1 cellular context compared by ENCODE assay signal in genomic region chr2:231056453-231057416, GRCh38.
A peak's percentile ranks its signal among the peaks of the same experiment; 100 is the strongest.
TF ChIP-seq lines count a peak whose summit lies in the region.

Gene PSMD1 (plus strand): TSS chr2:231056867. CDS start chr2:231057026, 159 bp downstream.

TF ChIP-seq in HepG2, 621 proteins besides CTCF, POLR2A, EP300 and RAD21 (continued from another document and continues in another):
- no peak for TF ChIP-seq ZBTB40 (IDR thresholded peaks at IDR 0.05)
- 0 out of 2 replicates have a peak, but pooled peaks have one; percentile 57 for TF ChIP-seq ZBTB40 (CRISPR knock-in tag; IDR thresholded peaks at IDR 0.05)
- TF ChIP-seq ZNF558 (CRISPR knock-in tag; IDR thresholded peaks at IDR 0.05; ENCODE audit: borderline replicate concordance) = peak; percentile 26; the same call in 1 of the 2 replicates
- TF ChIP-seq TCF12 (IDR thresholded peaks at IDR 0.05) = no peak
- peak; percentile 83 for TF ChIP-seq TCF12 (CRISPR knock-in tag; IDR thresholded peaks at IDR 0.05)
- peak; percentile 48; the same call in 1 of the 2 replicates for TF ChIP-seq DRAP1 (CRISPR knock-in tag; IDR thresholded peaks at IDR 0.05)
- TF ChIP-seq SAP130 (CRISPR knock-in tag; IDR thresholded peaks at IDR 0.05; ENCODE audit: low read depth) = peak; percentile 90
- TF ChIP-seq ZNF337 (CRISPR knock-in tag; IDR thresholded peaks at IDR 0.05; ENCODE audit: borderline replicate concordance, low read depth) = no peak
- TF ChIP-seq TEAD2 (CRISPR knock-in tag; IDR thresholded peaks at IDR 0.05) = no peak
- TF ChIP-seq JARID2 (CRISPR knock-in tag; IDR thresholded peaks at IDR 0.05; ENCODE audit: insufficient replicate concordance) = no peak
- TF ChIP-seq ZNF687 (CRISPR knock-in tag; IDR thresholded peaks at IDR 0.05) = peak; percentile 74
- peak; percentile 83 for TF ChIP-seq UBTF (CRISPR knock-in tag; IDR thresholded peaks at IDR 0.05)
- no peak for TF ChIP-seq CENPT (CRISPR knock-in tag; IDR thresholded peaks at IDR 0.05; ENCODE audit: low read depth)
- TF ChIP-seq NFIC (IDR thresholded peaks at IDR 0.05; ENCODE audit: low read length) = no peak
- peak; percentile 74 for TF ChIP-seq BORCS8-MEF2B (CRISPR knock-in tag; IDR thresholded peaks at IDR 0.05)
- peak; percentile 52 for TF ChIP-seq HOMEZ (CRISPR knock-in tag; IDR thresholded peaks at IDR 0.05; ENCODE audit: low read depth)
- no peak for TF ChIP-seq RFXAP (CRISPR knock-in tag; IDR thresholded peaks at IDR 0.05; ENCODE audit: borderline replicate concordance)
- TF ChIP-seq CAMTA2 (CRISPR knock-in tag; IDR thresholded peaks at IDR 0.05; ENCODE audit: borderline replicate concordance) = peak; percentile 90; the same call in 1 of the 2 replicates
- peak; percentile 75 for TF ChIP-seq MYPOP (CRISPR knock-in tag; IDR thresholded peaks at IDR 0.05)
- no peak for TF ChIP-seq ZNF570 (CRISPR knock-in tag; IDR thresholded peaks at IDR 0.05; ENCODE audit: borderline replicate concordance)
- peak; percentile 86; the same call in 1 of the 2 replicates for TF ChIP-seq IKZF5 (CRISPR knock-in tag; IDR thresholded peaks at IDR 0.05)
- 0 out of 2 replicates have a peak, but pooled peaks have one; percentile 52 for TF ChIP-seq ZNF280B (CRISPR knock-in tag; IDR thresholded peaks at IDR 0.05; ENCODE audit: borderline replicate concordance)
- peak; percentile 78; the same call in 1 of the 2 replicates for TF ChIP-seq ZNF580 (CRISPR knock-in tag; IDR thresholded peaks at IDR 0.05; ENCODE audit: borderline replicate concordance, low read depth)
- TF ChIP-seq PATZ1 (CRISPR knock-in tag; IDR thresholded peaks at IDR 0.05) = peak; percentile 68; the same call in 1 of the 2 replicates
- peak; percentile 56; the same call in 1 of the 2 replicates for TF ChIP-seq ZNF607 (CRISPR knock-in tag; IDR thresholded peaks at IDR 0.05; ENCODE audit: borderline replicate concordance)
- peak; percentile 51 for TF ChIP-seq CREB1 (IDR thresholded peaks at IDR 0.05)
- TF ChIP-seq CREB1 (CRISPR knock-in tag; IDR thresholded peaks at IDR 0.05) = peak; percentile 65; the same call in 1 of the 2 replicates
- peak; percentile 77; the same call in 1 of the 2 replicates for TF ChIP-seq ZC3H13 (CRISPR knock-in tag; IDR thresholded peaks at IDR 0.05)
